Comparison of ENCODE assay signal across 1 cellular context in genomic region chr1:247173431-247173830, GRCh38.
TF ChIP-seq lines count a peak whose summit lies in the region.

No MANE protein-coding gene starts in this region.

TF ChIP-seq in HepG2, 621 proteins besides CTCF, POLR2A, EP300 and RAD21:
- TF ChIP-seq NFKB2 (CRISPR knock-in tag; IDR thresholded peaks at IDR 0.05; ENCODE audit: borderline replicate concordance) (no peak), ETS1 (CRISPR knock-in tag; IDR thresholded peaks at IDR 0.05) (no peak), CREM (IDR thresholded peaks at IDR 0.05) (no peak), CREM (CRISPR knock-in tag; IDR thresholded peaks at IDR 0.05) (no peak), ZNF256 (CRISPR knock-in tag; conservative IDR thresholded peaks at IDR 0.05) (no peak), ZNF564 (CRISPR knock-in tag; IDR thresholded peaks at IDR 0.05) (no peak), MED8 (CRISPR knock-in tag; IDR thresholded peaks at IDR 0.05; ENCODE audit: insufficient replicate concordance) (no peak), MEIS2 (CRISPR knock-in tag; IDR thresholded peaks at IDR 0.05) (no peak), KAT7 (CRISPR knock-in tag; IDR thresholded peaks at IDR 0.05; ENCODE audit: borderline replicate concordance) (no peak), ZNF121 (CRISPR knock-in tag; IDR thresholded peaks at IDR 0.05) (no peak), ZNF431 (CRISPR knock-in tag; IDR thresholded peaks at IDR 0.05; ENCODE audit: borderline replicate concordance, low read depth) (no peak), ZNF138 (CRISPR knock-in tag; IDR thresholded peaks at IDR 0.05; ENCODE audit: low read depth) (no peak), CHD2 (IDR thresholded peaks at IDR 0.05; ENCODE audit: low read depth, low read length) (no peak), ZNF549 (CRISPR knock-in tag; IDR thresholded peaks at IDR 0.05) (no peak), ZSCAN31 (CRISPR knock-in tag; IDR thresholded peaks at IDR 0.05; ENCODE audit: low read depth) (no peak), CBX1 (IDR thresholded peaks at IDR 0.05; ENCODE audit: low read depth) (no peak), GTF3A (CRISPR knock-in tag; conservative IDR thresholded peaks at IDR 0.05) (no peak), IKZF5 (CRISPR knock-in tag; IDR thresholded peaks at IDR 0.05) (no peak), ZGPAT (CRISPR knock-in tag; IDR thresholded peaks at IDR 0.05) (no peak), SNAPC5 (CRISPR knock-in tag; IDR thresholded peaks at IDR 0.05; ENCODE audit: borderline replicate concordance) (no peak)
